In genomic region chr14:101972126-101972785, GRCh38 we compare ENCODE assay signal across 1 cellular context.
TF ChIP-seq lines count a peak whose summit lies in the region.

No MANE protein-coding gene starts in this region.

TF ChIP-seq in K562, 482 proteins besides CTCF, POLR2A, EP300 and RAD21 (continued from another document):
- TF ChIP-seq, protein P1, sequence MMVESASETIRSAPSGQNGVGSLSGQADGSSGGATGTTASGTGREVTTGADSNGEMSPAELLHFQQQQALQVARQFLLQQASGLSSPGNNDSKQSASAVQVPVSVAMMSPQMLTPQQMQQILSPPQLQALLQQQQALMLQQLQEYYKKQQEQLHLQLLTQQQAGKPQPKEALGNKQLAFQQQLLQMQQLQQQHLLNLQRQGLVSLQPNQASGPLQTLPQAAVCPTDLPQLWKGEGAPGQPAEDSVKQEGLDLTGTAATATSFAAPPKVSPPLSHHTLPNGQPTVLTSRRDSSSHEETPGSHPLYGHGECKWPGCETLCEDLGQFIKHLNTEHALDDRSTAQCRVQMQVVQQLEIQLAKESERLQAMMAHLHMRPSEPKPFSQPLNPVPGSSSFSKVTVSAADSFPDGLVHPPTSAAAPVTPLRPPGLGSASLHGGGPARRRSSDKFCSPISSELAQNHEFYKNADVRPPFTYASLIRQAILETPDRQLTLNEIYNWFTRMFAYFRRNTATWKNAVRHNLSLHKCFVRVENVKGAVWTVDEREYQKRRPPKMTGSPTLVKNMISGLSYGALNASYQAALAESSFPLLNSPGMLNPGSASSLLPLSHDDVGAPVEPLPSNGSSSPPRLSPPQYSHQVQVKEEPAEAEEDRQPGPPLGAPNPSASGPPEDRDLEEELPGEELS (CRISPR knock-in tag; IDR thresholded peaks at IDR 0.05; ENCODE audit: borderline replicate concordance), result no peak
- TF ChIP-seq GATAD2A (IDR thresholded peaks at IDR 0.05), result no peak
- TF ChIP-seq CBFA2T2 (conservative IDR thresholded peaks at IDR 0.05), result no peak
- TF ChIP-seq RBM34 (IDR thresholded peaks at IDR 0.05; ENCODE audit: borderline replicate concordance, insufficient read depth, low read length), result no peak
- TF ChIP-seq FOS (IDR thresholded peaks at IDR 0.05; ENCODE audit: extremely low read depth, insufficient read length), result peak; percentile 59
- no peak for TF ChIP-seq ARID2 (IDR thresholded peaks at IDR 0.05)
- TF ChIP-seq NFE2 (IDR thresholded peaks at IDR 0.05; ENCODE audit: low read depth), result no peak
- TF ChIP-seq PRMT5 (CRISPR knock-in tag; IDR thresholded peaks at IDR 0.05), result no peak
- no peak for TF ChIP-seq CBX3 (IDR thresholded peaks at IDR 0.05; ENCODE audit: borderline replicate concordance in 1 of 2, low read length in 2 of 2)
- no peak for TF ChIP-seq CEBPG (CRISPR knock-in tag; IDR thresholded peaks at IDR 0.05)
- TF ChIP-seq CEBPG (tag; conservative IDR thresholded peaks at IDR 0.05 in 1 of 2, IDR thresholded peaks at IDR 0.05 in 1 of 2), result 0 out of 4 replicates have a peak, but pooled peaks have one; percentile 13 to 29
- TF ChIP-seq, protein P2, sequence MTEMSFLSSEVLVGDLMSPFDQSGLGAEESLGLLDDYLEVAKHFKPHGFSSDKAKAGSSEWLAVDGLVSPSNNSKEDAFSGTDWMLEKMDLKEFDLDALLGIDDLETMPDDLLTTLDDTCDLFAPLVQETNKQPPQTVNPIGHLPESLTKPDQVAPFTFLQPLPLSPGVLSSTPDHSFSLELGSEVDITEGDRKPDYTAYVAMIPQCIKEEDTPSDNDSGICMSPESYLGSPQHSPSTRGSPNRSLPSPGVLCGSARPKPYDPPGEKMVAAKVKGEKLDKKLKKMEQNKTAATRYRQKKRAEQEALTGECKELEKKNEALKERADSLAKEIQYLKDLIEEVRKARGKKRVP (CRISPR knock-in tag; IDR thresholded peaks at IDR 0.05), result no peak
- peak; percentile 56; the same call in 1 of the 2 replicates for TF ChIP-seq CTBP1 (IDR thresholded peaks at IDR 0.05; ENCODE audit: borderline replicate concordance)
- TF ChIP-seq JUND (IDR thresholded peaks at IDR 0.05; ENCODE audit: borderline replicate concordance, low read depth, low read length), result peak; percentile 98
- TF ChIP-seq JUND (tag; IDR thresholded peaks at IDR 0.05; ENCODE audit: borderline replicate concordance, low read depth, low read length), result peak; percentile 98
- TF ChIP-seq CREM (IDR thresholded peaks at IDR 0.05; ENCODE audit: low read depth), result peak; percentile 35; the same call in 1 of the 2 replicates
- TF ChIP-seq NR2F6 (CRISPR knock-in tag; IDR thresholded peaks at IDR 0.05), result no peak
- peak; percentile 62; the same call in 1 of the 2 replicates for TF ChIP-seq ARID1B (IDR thresholded peaks at IDR 0.05)
- no peak for TF ChIP-seq MAFG (tag; conservative IDR thresholded peaks at IDR 0.05)
